Comparison of ENCODE assay signal across 1 cellular context in the genomic region with DNA sequence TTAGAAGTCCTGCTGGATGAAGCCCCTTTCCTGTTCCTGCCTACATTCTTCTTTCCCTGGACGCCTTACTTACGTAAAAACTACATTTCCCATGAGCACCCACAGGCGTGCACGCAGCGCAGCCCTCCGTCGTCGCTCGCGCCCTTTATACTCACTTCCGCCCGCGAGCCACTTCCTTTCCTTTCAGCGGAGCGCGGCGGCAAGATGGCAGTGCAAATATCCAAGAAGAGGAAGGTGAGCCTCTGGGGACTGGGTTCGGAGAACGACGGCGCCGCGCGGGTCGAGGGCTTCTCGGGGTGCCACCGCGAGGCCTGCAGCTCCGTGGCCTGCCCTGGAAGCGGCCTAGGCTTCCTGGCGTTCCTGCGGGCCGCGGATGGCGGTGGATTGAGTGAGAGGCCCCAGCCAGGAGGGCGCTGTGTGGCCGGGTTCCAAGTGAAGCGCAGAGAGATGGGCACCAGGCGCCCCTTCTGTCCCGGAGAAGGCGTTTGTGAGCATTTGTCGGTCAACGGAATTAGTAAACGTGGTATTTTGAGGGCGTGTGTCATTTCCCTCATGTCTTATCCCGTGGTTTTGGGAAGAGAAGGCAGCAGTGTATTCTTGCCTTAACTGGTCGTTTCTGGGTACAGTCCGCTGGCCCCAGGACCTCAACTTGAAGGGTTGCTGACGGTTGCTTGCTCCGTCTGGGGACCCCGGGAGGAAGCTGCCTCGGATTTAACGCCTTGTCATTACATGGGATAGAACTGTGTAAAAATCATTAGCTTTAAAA.
TF ChIP-seq lines count a peak whose summit lies in the region.

A gene (plus strand): TSS at position 175 of the 766 bp plus-strand sequence. CDS start 30 bp downstream, at position 205.

TF ChIP-seq in HepG2, 621 proteins besides CTCF, POLR2A, EP300 and RAD21 (continued from another document and continues in another):
- no peak for TF ChIP-seq NFIC (IDR thresholded peaks at IDR 0.05; ENCODE audit: low read length)
- TF ChIP-seq, protein P1, sequence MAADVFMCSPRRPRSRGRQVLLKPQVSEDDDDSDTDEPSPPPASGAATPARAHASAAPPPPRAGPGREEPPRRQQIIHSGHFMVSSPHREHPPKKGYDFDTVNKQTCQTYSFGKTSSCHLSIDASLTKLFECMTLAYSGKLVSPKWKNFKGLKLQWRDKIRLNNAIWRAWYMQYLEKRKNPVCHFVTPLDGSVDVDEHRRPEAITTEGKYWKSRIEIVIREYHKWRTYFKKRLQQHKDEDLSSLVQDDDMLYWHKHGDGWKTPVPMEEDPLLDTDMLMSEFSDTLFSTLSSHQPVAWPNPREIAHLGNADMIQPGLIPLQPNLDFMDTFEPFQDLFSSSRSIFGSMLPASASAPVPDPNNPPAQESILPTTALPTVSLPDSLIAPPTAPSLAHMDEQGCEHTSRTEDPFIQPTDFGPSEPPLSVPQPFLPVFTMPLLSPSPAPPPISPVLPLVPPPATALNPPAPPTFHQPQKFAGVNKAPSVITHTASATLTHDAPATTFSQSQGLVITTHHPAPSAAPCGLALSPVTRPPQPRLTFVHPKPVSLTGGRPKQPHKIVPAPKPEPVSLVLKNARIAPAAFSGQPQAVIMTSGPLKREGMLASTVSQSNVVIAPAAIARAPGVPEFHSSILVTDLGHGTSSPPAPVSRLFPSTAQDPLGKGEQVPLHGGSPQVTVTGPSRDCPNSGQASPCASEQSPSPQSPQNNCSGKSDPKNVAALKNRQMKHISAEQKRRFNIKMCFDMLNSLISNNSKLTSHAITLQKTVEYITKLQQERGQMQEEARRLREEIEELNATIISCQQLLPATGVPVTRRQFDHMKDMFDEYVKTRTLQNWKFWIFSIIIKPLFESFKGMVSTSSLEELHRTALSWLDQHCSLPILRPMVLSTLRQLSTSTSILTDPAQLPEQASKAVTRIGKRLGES (CRISPR knock-in tag; IDR thresholded peaks at IDR 0.05; ENCODE audit: borderline replicate concordance), result no peak
- TF ChIP-seq ZFX (CRISPR knock-in tag; IDR thresholded peaks at IDR 0.05; ENCODE audit: low read depth), result peak; percentile 99
- TF ChIP-seq HNRNPL (IDR thresholded peaks at IDR 0.05; ENCODE audit: low read depth, low read length), result peak; percentile 90
- peak; percentile 71 for TF ChIP-seq MED1 (CRISPR knock-in tag; IDR thresholded peaks at IDR 0.05)
- TF ChIP-seq ZKSCAN1 (IDR thresholded peaks at IDR 0.05; ENCODE audit: low read length), result no peak
- peak; percentile 92 for TF ChIP-seq SAP130 (CRISPR knock-in tag; IDR thresholded peaks at IDR 0.05; ENCODE audit: low read depth)
- TF ChIP-seq ZKSCAN5 (CRISPR knock-in tag; IDR thresholded peaks at IDR 0.05), result peak; percentile 54; the same call in 1 of the 2 replicates
- TF ChIP-seq, protein P2, sequence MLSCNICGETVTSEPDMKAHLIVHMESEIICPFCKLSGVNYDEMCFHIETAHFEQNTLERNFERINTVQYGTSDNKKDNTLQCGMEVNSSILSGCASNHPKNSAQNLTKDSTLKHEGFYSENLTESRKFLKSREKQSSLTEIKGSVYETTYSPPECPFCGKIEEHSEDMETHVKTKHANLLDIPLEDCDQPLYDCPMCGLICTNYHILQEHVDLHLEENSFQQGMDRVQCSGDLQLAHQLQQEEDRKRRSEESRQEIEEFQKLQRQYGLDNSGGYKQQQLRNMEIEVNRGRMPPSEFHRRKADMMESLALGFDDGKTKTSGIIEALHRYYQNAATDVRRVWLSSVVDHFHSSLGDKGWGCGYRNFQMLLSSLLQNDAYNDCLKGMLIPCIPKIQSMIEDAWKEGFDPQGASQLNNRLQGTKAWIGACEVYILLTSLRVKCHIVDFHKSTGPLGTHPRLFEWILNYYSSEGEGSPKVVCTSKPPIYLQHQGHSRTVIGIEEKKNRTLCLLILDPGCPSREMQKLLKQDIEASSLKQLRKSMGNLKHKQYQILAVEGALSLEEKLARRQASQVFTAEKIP (CRISPR knock-in tag; IDR thresholded peaks at IDR 0.05; ENCODE audit: borderline replicate concordance), result no peak
- TF ChIP-seq HNF4G (IDR thresholded peaks at IDR 0.05; ENCODE audit: borderline replicate concordance, low read depth, low read length), result no peak
- peak; percentile 73; the same call in 1 of the 2 replicates for TF ChIP-seq HNF4G (CRISPR knock-in tag; IDR thresholded peaks at IDR 0.05; ENCODE audit: borderline replicate concordance, low read depth)
- peak; percentile 93 for TF ChIP-seq ZNF563 (CRISPR knock-in tag; IDR thresholded peaks at IDR 0.05)
- TF ChIP-seq, protein P3, sequence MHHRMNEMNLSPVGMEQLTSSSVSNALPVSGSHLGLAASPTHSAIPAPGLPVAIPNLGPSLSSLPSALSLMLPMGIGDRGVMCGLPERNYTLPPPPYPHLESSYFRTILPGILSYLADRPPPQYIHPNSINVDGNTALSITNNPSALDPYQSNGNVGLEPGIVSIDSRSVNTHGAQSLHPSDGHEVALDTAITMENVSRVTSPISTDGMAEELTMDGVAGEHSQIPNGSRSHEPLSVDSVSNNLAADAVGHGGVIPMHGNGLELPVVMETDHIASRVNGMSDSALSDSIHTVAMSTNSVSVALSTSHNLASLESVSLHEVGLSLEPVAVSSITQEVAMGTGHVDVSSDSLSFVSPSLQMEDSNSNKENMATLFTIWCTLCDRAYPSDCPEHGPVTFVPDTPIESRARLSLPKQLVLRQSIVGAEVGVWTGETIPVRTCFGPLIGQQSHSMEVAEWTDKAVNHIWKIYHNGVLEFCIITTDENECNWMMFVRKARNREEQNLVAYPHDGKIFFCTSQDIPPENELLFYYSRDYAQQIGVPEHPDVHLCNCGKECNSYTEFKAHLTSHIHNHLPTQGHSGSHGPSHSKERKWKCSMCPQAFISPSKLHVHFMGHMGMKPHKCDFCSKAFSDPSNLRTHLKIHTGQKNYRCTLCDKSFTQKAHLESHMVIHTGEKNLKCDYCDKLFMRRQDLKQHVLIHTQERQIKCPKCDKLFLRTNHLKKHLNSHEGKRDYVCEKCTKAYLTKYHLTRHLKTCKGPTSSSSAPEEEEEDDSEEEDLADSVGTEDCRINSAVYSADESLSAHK (CRISPR knock-in tag; IDR thresholded peaks at IDR 0.05; ENCODE audit: borderline replicate concordance), result 0 out of 2 replicates have a peak, but pooled peaks have one; percentile 40
- TF ChIP-seq MAFG (CRISPR knock-in tag; IDR thresholded peaks at IDR 0.05), result no peak
- TF ChIP-seq PHF5A (CRISPR knock-in tag; IDR thresholded peaks at IDR 0.05; ENCODE audit: low read depth, unreplicated experiment), result peak; percentile 69
- TF ChIP-seq SETDB1 (CRISPR knock-in tag; IDR thresholded peaks at IDR 0.05; ENCODE audit: borderline replicate concordance), result no peak
- TF ChIP-seq SP5 (CRISPR knock-in tag; IDR thresholded peaks at IDR 0.05; ENCODE audit: borderline replicate concordance, low read depth), result peak; percentile 40; the same call in 1 of the 2 replicates
- TF ChIP-seq, protein P4, sequence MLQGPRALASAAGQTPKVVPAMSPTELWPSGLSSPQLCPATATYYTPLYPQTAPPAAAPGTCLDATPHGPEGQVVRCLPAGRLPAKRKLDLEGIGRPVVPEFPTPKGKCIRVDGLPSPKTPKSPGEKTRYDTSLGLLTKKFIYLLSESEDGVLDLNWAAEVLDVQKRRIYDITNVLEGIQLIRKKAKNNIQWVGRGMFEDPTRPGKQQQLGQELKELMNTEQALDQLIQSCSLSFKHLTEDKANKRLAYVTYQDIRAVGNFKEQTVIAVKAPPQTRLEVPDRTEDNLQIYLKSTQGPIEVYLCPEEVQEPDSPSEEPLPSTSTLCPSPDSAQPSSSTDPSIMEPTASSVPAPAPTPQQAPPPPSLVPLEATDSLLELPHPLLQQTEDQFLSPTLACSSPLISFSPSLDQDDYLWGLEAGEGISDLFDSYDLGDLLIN (CRISPR knock-in tag; IDR thresholded peaks at IDR 0.05; ENCODE audit: borderline replicate concordance), result no peak
- TF ChIP-seq FLYWCH1 (CRISPR knock-in tag; IDR thresholded peaks at IDR 0.05), result no peak; the same call in 1 of the 2 replicates
- TF ChIP-seq ZNF263 (CRISPR knock-in tag; IDR thresholded peaks at IDR 0.05), result peak; percentile 42; the same call in 1 of the 2 replicates
- TF ChIP-seq, protein P5, sequence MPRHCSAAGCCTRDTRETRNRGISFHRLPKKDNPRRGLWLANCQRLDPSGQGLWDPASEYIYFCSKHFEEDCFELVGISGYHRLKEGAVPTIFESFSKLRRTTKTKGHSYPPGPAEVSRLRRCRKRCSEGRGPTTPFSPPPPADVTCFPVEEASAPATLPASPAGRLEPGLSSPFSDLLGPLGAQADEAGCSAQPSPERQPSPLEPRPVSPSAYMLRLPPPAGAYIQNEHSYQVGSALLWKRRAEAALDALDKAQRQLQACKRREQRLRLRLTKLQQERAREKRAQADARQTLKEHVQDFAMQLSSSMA (CRISPR knock-in tag; IDR thresholded peaks at IDR 0.05), result peak; percentile 75; the same call in 1 of the 2 replicates
- peak; percentile 85; the same call in 1 of the 2 replicates for TF ChIP-seq MYNN (CRISPR knock-in tag; IDR thresholded peaks at IDR 0.05; ENCODE audit: low read depth)
- TF ChIP-seq, protein P6, sequence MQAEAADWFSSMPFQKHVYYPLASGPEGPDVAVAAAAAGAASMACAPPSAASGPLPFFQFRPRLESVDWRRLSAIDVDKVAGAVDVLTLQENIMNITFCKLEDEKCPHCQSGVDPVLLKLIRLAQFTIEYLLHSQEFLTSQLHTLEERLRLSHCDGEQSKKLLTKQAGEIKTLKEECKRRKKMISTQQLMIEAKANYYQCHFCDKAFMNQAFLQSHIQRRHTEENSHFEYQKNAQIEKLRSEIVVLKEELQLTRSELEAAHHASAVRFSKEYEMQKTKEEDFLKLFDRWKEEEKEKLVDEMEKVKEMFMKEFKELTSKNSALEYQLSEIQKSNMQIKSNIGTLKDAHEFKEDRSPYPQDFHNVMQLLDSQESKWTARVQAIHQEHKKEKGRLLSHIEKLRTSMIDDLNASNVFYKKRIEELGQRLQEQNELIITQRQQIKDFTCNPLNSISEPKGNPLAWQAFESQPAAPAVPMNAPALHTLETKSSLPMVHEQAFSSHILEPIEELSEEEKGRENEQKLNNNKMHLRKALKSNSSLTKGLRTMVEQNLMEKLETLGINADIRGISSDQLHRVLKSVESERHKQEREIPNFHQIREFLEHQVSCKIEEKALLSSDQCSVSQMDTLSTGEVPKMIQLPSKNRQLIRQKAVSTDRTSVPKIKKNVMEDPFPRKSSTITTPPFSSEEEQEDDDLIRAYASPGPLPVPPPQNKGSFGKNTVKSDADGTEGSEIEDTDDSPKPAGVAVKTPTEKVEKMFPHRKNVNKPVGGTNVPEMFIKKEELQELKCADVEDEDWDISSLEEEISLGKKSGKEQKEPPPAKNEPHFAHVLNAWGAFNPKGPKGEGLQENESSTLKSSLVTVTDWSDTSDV (CRISPR knock-in tag; IDR thresholded peaks at IDR 0.05), result peak; percentile 81; the same call in 1 of the 2 replicates
- TF ChIP-seq BRD4 (CRISPR knock-in tag; IDR thresholded peaks at IDR 0.05), result peak; percentile 98
- TF ChIP-seq SIN3A (IDR thresholded peaks at IDR 0.05; ENCODE audit: borderline replicate concordance, low read depth, low read length), result no peak
- peak; percentile 71 for TF ChIP-seq NCOA2 (CRISPR knock-in tag; IDR thresholded peaks at IDR 0.05)
- TF ChIP-seq, protein P7, sequence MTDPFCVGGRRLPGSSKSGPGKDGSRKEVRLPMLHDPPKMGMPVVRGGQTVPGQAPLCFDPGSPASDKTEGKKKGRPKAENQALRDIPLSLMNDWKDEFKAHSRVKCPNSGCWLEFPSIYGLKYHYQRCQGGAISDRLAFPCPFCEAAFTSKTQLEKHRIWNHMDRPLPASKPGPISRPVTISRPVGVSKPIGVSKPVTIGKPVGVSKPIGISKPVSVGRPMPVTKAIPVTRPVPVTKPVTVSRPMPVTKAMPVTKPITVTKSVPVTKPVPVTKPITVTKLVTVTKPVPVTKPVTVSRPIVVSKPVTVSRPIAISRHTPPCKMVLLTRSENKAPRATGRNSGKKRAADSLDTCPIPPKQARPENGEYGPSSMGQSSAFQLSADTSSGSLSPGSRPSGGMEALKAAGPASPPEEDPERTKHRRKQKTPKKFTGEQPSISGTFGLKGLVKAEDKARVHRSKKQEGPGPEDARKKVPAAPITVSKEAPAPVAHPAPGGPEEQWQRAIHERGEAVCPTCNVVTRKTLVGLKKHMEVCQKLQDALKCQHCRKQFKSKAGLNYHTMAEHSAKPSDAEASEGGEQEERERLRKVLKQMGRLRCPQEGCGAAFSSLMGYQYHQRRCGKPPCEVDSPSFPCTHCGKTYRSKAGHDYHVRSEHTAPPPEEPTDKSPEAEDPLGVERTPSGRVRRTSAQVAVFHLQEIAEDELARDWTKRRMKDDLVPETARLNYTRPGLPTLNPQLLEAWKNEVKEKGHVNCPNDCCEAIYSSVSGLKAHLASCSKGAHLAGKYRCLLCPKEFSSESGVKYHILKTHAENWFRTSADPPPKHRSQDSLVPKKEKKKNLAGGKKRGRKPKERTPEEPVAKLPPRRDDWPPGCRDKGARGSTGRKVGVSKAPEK (CRISPR knock-in tag; IDR thresholded peaks at IDR 0.05; ENCODE audit: borderline replicate concordance), result no peak
- TF ChIP-seq, protein P8, sequence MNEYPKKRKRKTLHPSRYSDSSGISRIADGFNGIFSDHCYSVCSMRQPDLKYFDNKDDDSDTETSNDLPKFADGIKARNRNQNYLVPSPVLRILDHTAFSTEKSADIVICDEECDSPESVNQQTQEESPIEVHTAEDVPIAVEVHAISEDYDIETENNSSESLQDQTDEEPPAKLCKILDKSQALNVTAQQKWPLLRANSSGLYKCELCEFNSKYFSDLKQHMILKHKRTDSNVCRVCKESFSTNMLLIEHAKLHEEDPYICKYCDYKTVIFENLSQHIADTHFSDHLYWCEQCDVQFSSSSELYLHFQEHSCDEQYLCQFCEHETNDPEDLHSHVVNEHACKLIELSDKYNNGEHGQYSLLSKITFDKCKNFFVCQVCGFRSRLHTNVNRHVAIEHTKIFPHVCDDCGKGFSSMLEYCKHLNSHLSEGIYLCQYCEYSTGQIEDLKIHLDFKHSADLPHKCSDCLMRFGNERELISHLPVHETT (CRISPR knock-in tag; conservative IDR thresholded peaks at IDR 0.05), result peak; percentile 29; the same call in 1 of the 2 replicates
- peak; percentile 84 for TF ChIP-seq ZNF772 (CRISPR knock-in tag; IDR thresholded peaks at IDR 0.05)
- TF ChIP-seq SRSF4 (IDR thresholded peaks at IDR 0.05; ENCODE audit: low read depth, low read length, poor library complexity, severe bottlenecking), result no peak
- no peak for TF ChIP-seq CENPT (CRISPR knock-in tag; IDR thresholded peaks at IDR 0.05; ENCODE audit: low read depth)
- TF ChIP-seq ZNF672 (CRISPR knock-in tag; IDR thresholded peaks at IDR 0.05), result no peak
- TF ChIP-seq HHEX (CRISPR knock-in tag; IDR thresholded peaks at IDR 0.05), result no peak
- TF ChIP-seq TAF15 (IDR thresholded peaks at IDR 0.05; ENCODE audit: low read depth, low read length, poor library complexity, severe bottlenecking), result peak; percentile 89
- TF ChIP-seq TCF7L2 (IDR thresholded peaks at IDR 0.05; ENCODE audit: low read depth, low read length), result no peak
- peak; percentile 92 for TF ChIP-seq ZNF44 (CRISPR knock-in tag; IDR thresholded peaks at IDR 0.05)
- TF ChIP-seq SP4 (CRISPR knock-in tag; IDR thresholded peaks at IDR 0.05), result peak; percentile 55; the same call in 1 of the 2 replicates
- TF ChIP-seq, protein P9, sequence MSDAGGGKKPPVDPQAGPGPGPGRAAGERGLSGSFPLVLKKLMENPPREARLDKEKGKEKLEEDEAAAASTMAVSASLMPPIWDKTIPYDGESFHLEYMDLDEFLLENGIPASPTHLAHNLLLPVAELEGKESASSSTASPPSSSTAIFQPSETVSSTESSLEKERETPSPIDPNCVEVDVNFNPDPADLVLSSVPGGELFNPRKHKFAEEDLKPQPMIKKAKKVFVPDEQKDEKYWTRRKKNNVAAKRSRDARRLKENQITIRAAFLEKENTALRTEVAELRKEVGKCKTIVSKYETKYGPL (CRISPR knock-in tag; IDR thresholded peaks at IDR 0.05), result peak; percentile 56; the same call in 1 of the 2 replicates
- TF ChIP-seq MIXL1 (CRISPR knock-in tag; IDR thresholded peaks at IDR 0.05), result peak; percentile 67; the same call in 1 of the 2 replicates
- 0 out of 2 replicates have a peak, but pooled peaks have one; percentile 6 for TF ChIP-seq ZNF615 (CRISPR knock-in tag; IDR thresholded peaks at IDR 0.05; ENCODE audit: borderline replicate concordance)
- TF ChIP-seq IRX3 (CRISPR knock-in tag; IDR thresholded peaks at IDR 0.05; ENCODE audit: borderline replicate concordance, low read depth), result peak; percentile 63; the same call in 1 of the 2 replicates
